18 cellular contexts compared by ENCODE assay signal in genomic region chr10:12631216-12631615, GRCh38.
DNase-seq lines count a peak whose midpoint lies in the region; ATAC-seq and TF ChIP-seq lines count a peak whose summit lies in the region.
"Had no signal": no experiment of that assay in that cellular context is flagged by ENCODE, and none has a peak within 500 bp of the region (broad histone marks: within the 10 kb centered on the region; RNA-seq: fewer than 3 reads in every experiment).

No MANE protein-coding gene starts in this region.

- no peak for TF ChIP-seq POLR2A in transverse colon (IDR thresholded peaks at IDR 0.05)

- H3K27ac ChIP-seq in transverse colon, result peak overlapping the region in 3 of 4 donors; percentile 44 to 80 (median 60)
- H3K27ac ChIP-seq: ascending aorta, testis had no signal

- H3K4me3 ChIP-seq in fibroblast of pulmonary artery (replicated peaks; ENCODE audit: low read depth, low read length) (no peak overlapping the region), transverse colon (no peak overlapping the region)
- H3K4me3 ChIP-seq: ascending aorta, testis had no signal

- TF ChIP-seq EP300 in transverse colon (IDR thresholded peaks at IDR 0.05; ENCODE audit: low read depth), result no peak

- H3K27ac Mint-ChIP-seq in T-cell, result no peak overlapping the region
- H3K27ac Mint-ChIP-seq: natural killer cell treated with Interleukin-12 subunit alpha and Interleukin-12 subunit beta and Interleukin-15 and Interleukin-18, amount 100 ng/mL, for 72 hours had no signal

- H3K4me3 Mint-ChIP-seq in T-cell, result no peak overlapping the region
- H3K4me3 Mint-ChIP-seq: natural killer cell treated with Interleukin-12 subunit alpha and Interleukin-12 subunit beta and Interleukin-15 and Interleukin-18, amount 100 ng/mL, for 72 hours; WTC11 had no signal

- peaks cover 2 to 52% (median 35%) of the 10 kb centered on the region in 4 donors for H3K4me1 ChIP-seq in transverse colon
- H3K4me1 ChIP-seq: ascending aorta had no signal

- peaks cover 29 to 43% (median 35%) of the 10 kb centered on the region in 3 donors for H3K4me1 Mint-ChIP-seq in T-cell

- no peaks in the 10 kb centered on the region for H3K9me3 Mint-ChIP-seq in T-cell
- H3K9me3 Mint-ChIP-seq: natural killer cell treated with Interleukin-12 subunit alpha and Interleukin-12 subunit beta and Interleukin-15 and Interleukin-18, amount 100 ng/mL, for 72 hours had no signal

- no peaks in the 10 kb centered on the region for H3K9me3 ChIP-seq in transverse colon
- H3K9me3 ChIP-seq: ascending aorta, testis had no signal

- 73 to 86% methylated on average over 2 to 3 of the region's 3 CpGs for WGBS in transverse colon (ENCODE audit: low coverage in 1 of 2), 2 donors

- DNase-seq in NCI-H748 (lab: John Stamatoyannopoulos, UW; ENCODE audit: unreplicated experiment), result peak; percentile 47
- DNase-seq in NCI-H748 treated with DMSO at 0.1 percent for 48 hours (lab: John Stamatoyannopoulos, UW), result no peak
- peak; percentile 51 for DNase-seq in SHP77 treated with DMSO at 0.1 percent for 48 hours (lab: John Stamatoyannopoulos, UW)
- peak; percentile 16 for DNase-seq in fibroblast of pulmonary artery (ENCODE audit: low read depth)
- no peak for DNase-seq in transverse colon
- DNase-seq in T-cell, result no peak
- DNase-seq in activated gamma-delta T cell (lab: John Stamatoyannopoulos, UW), result no peak
- DNase-seq: activated gamma-delta T cell treated with Interleukin-2 at 50 U/mL for 16 hours; Calu3; foreskin melanocyte; NCI-H2227 treated with DMSO at 0.1 percent for 48 hours; stimulated activated CD4-positive, alpha-beta T cell treated with anti-CD3 and anti-CD28 coated beads, Interleukin-2, amount 100 ng/mL, for 48 hours; stimulated activated CD8-positive, alpha-beta memory T cell treated with anti-CD3 and anti-CD28 coated beads, Interleukin-4, amount 100 ng/mL, for 48 hours; testis had no signal

- no peaks in the 10 kb centered on the region for H3K27me3 ChIP-seq in transverse colon
- H3K27me3 ChIP-seq: ascending aorta, testis had no signal

- no peak for TF ChIP-seq CTCF in fibroblast of pulmonary artery (IDR thresholded peaks at IDR 0.05; ENCODE audit: low read length, missing control alignments)
- TF ChIP-seq CTCF in transverse colon (IDR thresholded peaks at IDR 0.05), result no peak

- no peak for ATAC-seq in T-cell (replicated peaks in 1 of 4)
- no peak for ATAC-seq in HG02981 (IDR thresholded peaks at IDR 0.05; ENCODE audit: unreplicated experiment)
- ATAC-seq: natural killer cell treated with Interleukin-12 subunit alpha and Interleukin-12 subunit beta and Interleukin-15 and Interleukin-18, amount 100 ng/mL, for 72 hours; WTC11 had no signal

- CTCF ChIA-PET in T-cell (lab: Charles Lee), result interaction anchor here in 1 of 2 donors (0.6 kb wide), 1 partner anchor 182 kb away, joined by 4 read pairs; no protein-coding TSS in a partner anchor

- POLR2A ChIA-PET in T-cell (lab: Charles Lee), result interaction anchor here in 1 of 2 donors (0.6 kb wide), 1 partner anchor 104 kb away, joined by 7 read pairs; no protein-coding TSS in a partner anchor

- H3K36me3 ChIP-seq in transverse colon, result no peaks in the 10 kb centered on the region
- H3K36me3 ChIP-seq: ascending aorta had no signal

- intact Hi-C loops in transverse colon (cut with DNase I; ENCODE audit: low total_unique reads), result no loop called here

- no peaks in the 10 kb centered on the region for H3K27me3 Mint-ChIP-seq in T-cell
- H3K27me3 Mint-ChIP-seq: natural killer cell treated with Interleukin-12 subunit alpha and Interleukin-12 subunit beta and Interleukin-15 and Interleukin-18, amount 100 ng/mL, for 72 hours had no signal

- in situ Hi-C loops in transverse colon (cut with MboI; ENCODE audit: low pct_ligation_motif_present in 1 of 4, low pct_unique_long_range_greater_than_20kb in 1 of 4, low sequenced_read_pairs in 3 of 4), result no loop called here

- H3K36me3 Mint-ChIP-seq in T-cell, result peaks cover 2% of the 10 kb centered on the region
- H3K36me3 Mint-ChIP-seq: natural killer cell treated with Interleukin-12 subunit alpha and Interleukin-12 subunit beta and Interleukin-15 and Interleukin-18, amount 100 ng/mL, for 72 hours had no signal

Comparison
In these comparisons a context has a peak if more than half of its experiments do, and no peak if none do; other contexts are left out.
1. DNase-seq: peak in NCI-H748 (single experiment), SHP77 treated with DMSO at 0.1 percent for 48 hours (single experiment) and fibroblast of pulmonary artery (single experiment); none in NCI-H748 treated with DMSO at 0.1 percent for 48 hours (single experiment), transverse colon (single experiment), T-cell (0 of 34) and activated gamma-delta T cell (single experiment).